Comparison of ENCODE assay signal across 14 cellular contexts in genomic region chr13:111976474-111977183, GRCh38.
"Had no signal": no experiment of that assay in that cellular context is flagged by ENCODE, and none has a peak within 500 bp of the region (broad histone marks: within the 10 kb centered on the region; RNA-seq: fewer than 3 reads in every experiment).

No MANE protein-coding gene starts in this region.

- DNase-seq: activated B cell treated with CpG ODN at 0.5 μM for 24 hours; activated CD4-positive, alpha-beta T cell treated with anti-CD3 and anti-CD28 coated beads, Interleukin-2, amount 10 ng/mL, durations not matched to agents 24 days and 14 days; activated naive CD4-positive, alpha-beta T cell treated with Interleukin-2 at 50 U/mL for 16 hours; activated naive CD8-positive, alpha-beta T cell treated with anti-CD3 and anti-CD28 coated beads, Interleukin-2, amount 50 U/mL, for 24 hours; colonic mucosa; foreskin keratinocyte; heart left ventricle; islet precursor cell; left ventricle myocardium superior; mesenchymal stem cell; nephron progenitor cell; ovary; stimulated activated CD4-positive, alpha-beta T cell treated with anti-CD3 and anti-CD28 coated beads, Interleukin-4, amount 100 ng/mL, for 1 hour; stimulated activated naive CD8-positive, alpha-beta T cell treated with anti-CD3 and anti-CD28 coated beads, Interleukin-15, amount 100 ng/mL, for 72 hours had no signal
